ENCODE assay signal across 8 cellular contexts in genomic region chr11:35158371-35159081, GRCh38. TPM values are rescaled to one million over a fixed set of nuclear protein-coding genes. Genes with fewer than 3 reads are reported as not detected.
DNase-seq lines count a peak whose midpoint lies in the region; ATAC-seq, FAIRE-seq and TF ChIP-seq lines count a peak whose summit lies in the region.

No MANE protein-coding gene starts in this region.

- intact Hi-C loops in IMR-90 (cut with micrococcal nuclease) (loop anchor here (10.0 kb wide), 1 partner anchor 146 kb away; no protein-coding TSS in a partner anchor), right cardiac atrium (cut with DNase I) (no loop called here)

- H2AK9ac ChIP-seq in IMR-90 (replicated peaks; ENCODE audit: low read depth, low read length, poor library complexity): no peak overlapping the region

- 0 out of 3 replicates have a peak overlapping the region, but pooled peaks have one; percentile 2 for H2BK15ac ChIP-seq in IMR-90 (ENCODE audit: low read depth, low read length)

- H3K18ac ChIP-seq in IMR-90 (ENCODE audit: low read depth, low read length): peak overlapping the region; percentile 0; the same call in 1 of the 2 replicates

- H3K27me3 ChIP-seq in IMR-90 (ENCODE audit: control insufficient read depth, insufficient read depth, low read length) (no peaks in the 10 kb centered on the region), right cardiac atrium (ENCODE audit: control insufficient read depth, insufficient read depth) (no peaks in the 10 kb centered on the region)

- peak overlapping the region; percentile 10; the same call in 1 of the 2 replicates for H4K91ac ChIP-seq in IMR-90 (ENCODE audit: insufficient read depth, low read depth, low read length)

- FAIRE-seq in D721Med (lab: Jason Lieb, UNC): no peak

- no CpG with 5 or more reads among the region's 6 CpGs for WGBS in IMR-90 (ENCODE audit: extremely low coverage in 2 of 2, insufficient read length in 1 of 2), 2 experiments
- 40% methylated on average over 6 of the region's 6 CpGs for WGBS in right cardiac atrium

- H2BK20ac ChIP-seq in IMR-90 (ENCODE audit: low read depth, low read length): no peak overlapping the region

- H3K4me2 ChIP-seq in IMR-90 (ENCODE audit: low read depth, low read length): peak overlapping the region; percentile 1; the same call in 1 of the 2 replicates

- in situ Hi-C loops in IMR-90 (cut with MboI; ENCODE audit: low sequenced_read_pairs): loop anchor here (25.0 kb wide), 1 partner anchor 571 kb away; no protein-coding TSS in a partner anchor

- H4K5ac ChIP-seq in IMR-90 (ENCODE audit: low read depth, low read length): 0 out of 2 replicates have a peak overlapping the region, but pooled peaks have one; percentile 1

- H4K8ac ChIP-seq in IMR-90 (ENCODE audit: low read depth in 2 of 2, low read length in 2 of 2): peak overlapping the region in 1 of 2 experiments; percentile 61; a peak in 2 of 4 replicates

- H2BK5ac ChIP-seq in IMR-90 (ENCODE audit: low read depth, low read length, poor library complexity, severe bottlenecking): peak overlapping the region; percentile 62

- no peak for TF ChIP-seq POLR2A in IMR-90 (IDR thresholded peaks at IDR 0.05; ENCODE audit: low read depth, low read length)

- no peak overlapping the region for H3K4me3 ChIP-seq in IMR-90 (ENCODE audit: insufficient read depth, low read depth, low read length)
- H3K4me3 ChIP-seq in right cardiac atrium (ENCODE audit: low read length): no peak overlapping the region
- H3K4me3 ChIP-seq in skin epidermis: no peak overlapping the region

- H3K9me3 Mint-ChIP-seq in activated naive CD4-positive, alpha-beta T cell treated with anti-CD3 and anti-CD28 coated beads, Interleukin-2, amount 50 U/mL, for 72 hours: peaks cover 6 to 9% of the 10 kb centered on the region in 2 donors

- no peak for TF ChIP-seq CTCF in IMR-90 (conservative IDR thresholded peaks at IDR 0.05; ENCODE audit: low read depth, low read length)
- TF ChIP-seq CTCF in D721Med (IDR thresholded peaks at IDR 0.05; ENCODE audit: insufficient read depth, missing control alignments): no peak

- H3K14ac ChIP-seq in IMR-90 (replicated peaks; ENCODE audit: low read depth, low read length): peak overlapping the region; percentile 46

- H3K27ac Mint-ChIP-seq in activated naive CD4-positive, alpha-beta T cell treated with anti-CD3 and anti-CD28 coated beads, Interleukin-2, amount 50 U/mL, for 72 hours: peak overlapping the region; percentile 53 to 88

- peaks cover 20 to 45% of the 10 kb centered on the region in 2 donors for H3K36me3 Mint-ChIP-seq in activated naive CD4-positive, alpha-beta T cell treated with anti-CD3 and anti-CD28 coated beads, Interleukin-2, amount 50 U/mL, for 72 hours

- H3K27ac ChIP-seq in IMR-90 (ENCODE audit: insufficient read depth, low read length) (peak overlapping the region; percentile 65; the same call in 1 of the 2 replicates), right cardiac atrium (ENCODE audit: low read length) (peak overlapping the region; percentile 54), skin epidermis (peak overlapping the region in 20 of 21 experiments; percentile 25 to 88 (median 78))

- H3K4me1 ChIP-seq in IMR-90 (ENCODE audit: control insufficient read depth, insufficient read depth, low read length): peaks cover 46% of the 10 kb centered on the region
- H3K4me1 ChIP-seq in right cardiac atrium (ENCODE audit: control insufficient read depth, insufficient read depth, low read length): peaks cover 19% of the 10 kb centered on the region

- H3K4ac ChIP-seq in IMR-90 (ENCODE audit: low read depth, low read length): peak overlapping the region; percentile 31

- no peak overlapping the region for H3K56ac ChIP-seq in IMR-90 (ENCODE audit: extremely low read depth, insufficient read depth, low read length)

- CTCF ChIA-PET in IMR-90 (lab: Yijun Ruan, JAX): no interaction called here

- H2AFZ ChIP-seq in IMR-90 (replicated peaks; ENCODE audit: low read length, poor library complexity): no peak overlapping the region

- peak overlapping the region; percentile 23; the same call in 1 of the 2 replicates for H2BK120ac ChIP-seq in IMR-90 (ENCODE audit: low read depth, low read length)

- peak overlapping the region; percentile 83 for H3K23ac ChIP-seq in IMR-90 (ENCODE audit: low read depth, low read length)

- BruUV-seq in IMR-90 (replicated peaks; lab: Mats Ljungman, UMichigan): no TSS peak

- H4K20me1 ChIP-seq in IMR-90 (ENCODE audit: insufficient read depth, low read length): peaks cover 99% of the 10 kb centered on the region

- DNase-seq in IMR-90 (no peak), right cardiac atrium (peak; percentile 43 to 77 (median 53)), D721Med (ENCODE audit: insufficient read length, low spot score) (no peak), LoVo (ENCODE audit: low spot score) (no peak), NCI-H1930 (lab: John Stamatoyannopoulos, UW) (no peak)
- DNase-seq in activated naive CD4-positive, alpha-beta T cell treated with anti-CD3 and anti-CD28 coated beads, Interleukin-2, amount 50 U/mL, for 72 hours (ENCODE audit: low spot score in 2 of 2): no peak

- peaks cover 40% of the 10 kb centered on the region for H3K36me3 ChIP-seq in IMR-90 (ENCODE audit: control insufficient read depth, insufficient read depth, low read length)

- POLR2A ChIA-PET in IMR-90 (lab: Charles Lee; ENCODE audit: unreplicated experiment): interaction anchor here (0.5 kb wide), 1 partner anchor 157 kb away, joined by 7 read pairs; no protein-coding TSS in a partner anchor

- ATAC-seq in IMR-90 (ENCODE audit: low read depth): no peak
- ATAC-seq in activated naive CD4-positive, alpha-beta T cell treated with anti-CD3 and anti-CD28 coated beads, Interleukin-2, amount 50 U/mL, for 72 hours: no peak
- ATAC-seq in right cardiac atrium: peak; percentile 86 to 91
- ATAC-seq in GM21737 (IDR thresholded peaks at IDR 0.05; ENCODE audit: unreplicated experiment): no peak

- H3K9me3 ChIP-seq in IMR-90 (ENCODE audit: control insufficient read depth, insufficient read depth, low read length): no peaks in the 10 kb centered on the region
- no peaks in the 10 kb centered on the region for H3K9me3 ChIP-seq in right cardiac atrium (ENCODE audit: control insufficient read depth, low read length)

- H3K79me1 ChIP-seq in IMR-90 (ENCODE audit: low read depth in 1 of 2, low read length in 2 of 2): peaks cover 0 to 89% of the 10 kb centered on the region in 2 experiments; a peak in 2 of 4 replicates

- H3K9me1 ChIP-seq in IMR-90 (ENCODE audit: insufficient read depth, low read length): peaks cover 54% of the 10 kb centered on the region

- no peak overlapping the region for H2AK5ac ChIP-seq in IMR-90 (ENCODE audit: low read depth, low read length)

- TF ChIP-seq RAD21 in IMR-90 (IDR thresholded peaks at IDR 0.05; ENCODE audit: low read length): no peak

- dilution Hi-C loops in IMR-90 (cut with HindIII; ENCODE audit: low sequenced_read_pairs, unreplicated experiment): no loop called here

- peak overlapping the region; percentile 1; the same call in 1 of the 2 replicates for H3K9ac ChIP-seq in IMR-90 (ENCODE audit: low read depth, low read length)

TF ChIP-seq in IMR-90, 13 proteins besides CTCF, POLR2A, EP300 and RAD21:
- TF ChIP-seq USF2 (IDR thresholded peaks at IDR 0.05; ENCODE audit: low read depth, low read length) (no peak), SMC3 (IDR thresholded peaks at IDR 0.05; ENCODE audit: low read depth, low read length) (no peak), RCOR1 (IDR thresholded peaks at IDR 0.05; ENCODE audit: insufficient replicate concordance, low read length) (no peak), NFE2L2 (IDR thresholded peaks at IDR 0.05; ENCODE audit: low read depth, low read length) (no peak), CHD1 (IDR thresholded peaks at IDR 0.05; ENCODE audit: low read depth, low read length) (no peak), BHLHE40 (IDR thresholded peaks at IDR 0.05; ENCODE audit: low read depth, low read length) (no peak), RFX5 (IDR thresholded peaks at IDR 0.05; ENCODE audit: low read depth, low read length) (no peak), MAFK (IDR thresholded peaks at IDR 0.05; ENCODE audit: low read depth, low read length) (no peak), MXI1 (IDR thresholded peaks at IDR 0.05; ENCODE audit: borderline replicate concordance, low read depth, low read length) (no peak), FOS (IDR thresholded peaks at IDR 0.05; ENCODE audit: low read depth, low read length) (no peak), CEBPB (IDR thresholded peaks at IDR 0.05; ENCODE audit: low read depth, low read length) (no peak), ELK1 (IDR thresholded peaks at IDR 0.05; ENCODE audit: borderline replicate concordance, low read depth, low read length) (no peak), MAZ (IDR thresholded peaks at IDR 0.05; ENCODE audit: borderline replicate concordance, low read depth, low read length) (no peak)

RNA-seq across cellular contexts. Expression of gene CD44, which starts 19.6 kb away (rescaled TPM):
- 341 and 357 TPM in 2 replicates for total RNA-seq in IMR-90 (2012; rRNA removed)
- polyA plus RNA-seq in IMR-90 (2012; rRNA removed): 947 and 1,094 TPM in 2 replicates
- 502 and 1,091 TPM in 2 replicates for polyA plus RNA-seq in IMR-90 (2012; cell fraction: cytosol; rRNA removed)
- polyA plus RNA-seq in IMR-90 (2012; cell fraction: nucleus; rRNA removed; ENCODE audit: low replicate concordance): 461 and 652 TPM in 2 replicates
- total RNA-seq in activated naive CD4-positive, alpha-beta T cell treated with anti-CD3 and anti-CD28 coated beads, Interleukin-2, amount 50 U/mL, for 72 hours: 100 to 1,000 TPM; 321 to 381 TPM
- 10 to 100 TPM; 20.9 to 50.7 (median 40.9) TPM for total RNA-seq in right cardiac atrium
- polyA plus RNA-seq in right cardiac atrium: 7.5 TPM

Comparison
In these comparisons a context has a peak if more than half of its experiments do, and no peak if none do; other contexts are left out.
1. ATAC-seq: peak in right cardiac atrium (2 of 2); none in IMR-90 (single experiment), activated naive CD4-positive, alpha-beta T cell treated with anti-CD3 and anti-CD28 coated beads, Interleukin-2, amount 50 U/mL, for 72 hours (0 of 2) and GM21737 (single experiment).
2. DNase-seq: peak in right cardiac atrium (3 of 3); none in IMR-90 (single experiment), activated naive CD4-positive, alpha-beta T cell treated with anti-CD3 and anti-CD28 coated beads, Interleukin-2, amount 50 U/mL, for 72 hours (0 of 2), D721Med (single experiment), LoVo (single experiment) and NCI-H1930 (0 of 2).
3. Peak in every context shown above with its lines, with median percentiles within 50 percentile points of each other: H3K27ac ChIP-seq.